ENCODE assay signal across 17 cellular contexts in genomic region chrX:17291998-17292658, GRCh38.
DNase-seq lines count a peak whose midpoint lies in the region; ATAC-seq and TF ChIP-seq lines count a peak whose summit lies in the region.
"Had no signal": no experiment of that assay in that cellular context is flagged by ENCODE, and none has a peak within 500 bp of the region (broad histone marks: within the 10 kb centered on the region; RNA-seq: fewer than 3 reads in every experiment).

No MANE protein-coding gene starts in this region.

- no peaks in the 10 kb centered on the region for H3K23me2 ChIP-seq in H9 (ENCODE audit: insufficient read length, low read depth, low read length, poor library complexity, severe bottlenecking)

- TF ChIP-seq POLR2A in stomach (IDR thresholded peaks at IDR 0.05) (no peak), suprapubic skin (IDR thresholded peaks at IDR 0.05) (no peak)

- intact Hi-C loops in stomach (cut with DNase I; ENCODE audit: low total_unique reads), result no loop called here

- H3K14ac ChIP-seq in H9 (ENCODE audit: insufficient read depth, low read length) (peak overlapping the region; percentile 73; the same call in 1 of the 2 replicates), mesenchymal stem cell (ENCODE audit: low read length in 2 of 2) (no peak overlapping the region)

- H3K18ac ChIP-seq in H9 (ENCODE audit: insufficient read length, low read depth, low read length) (no peak overlapping the region), mesenchymal stem cell (ENCODE audit: low read depth in 1 of 2, low read length in 2 of 2) (no peak overlapping the region)

- H3K9ac ChIP-seq in H9 (ENCODE audit: extremely low read depth, insufficient read length, low read length) (no peak overlapping the region), mesenchymal stem cell (ENCODE audit: low read length) (no peak overlapping the region)

- TF ChIP-seq EP300 in stomach (IDR thresholded peaks at IDR 0.05) (no peak), suprapubic skin (IDR thresholded peaks at IDR 0.05) (no peak)

- H3T11ph ChIP-seq in H9 (ENCODE audit: low read length), result no peak overlapping the region

- H2BK120ac ChIP-seq in H9 (ENCODE audit: low read depth, low read length, poor library complexity, severe bottlenecking), result no peak overlapping the region
- H2BK120ac ChIP-seq in mesenchymal stem cell (ENCODE audit: low read depth, low read length), result no peak overlapping the region

- H3K9me3 Mint-ChIP-seq in H9, result peaks cover 3 to 8% of the 10 kb centered on the region in 2 experiments; a peak in 4 of 5 replicates
- H3K9me3 Mint-ChIP-seq: T-helper 1 cell treated with Interleukin-12 subunit alpha and Interleukin-12 subunit beta and Interleukin-4 antibody, amounts not matched to agents 30 μg/mL and 1 μg/mL, for 36 hours had no signal

- H3K23ac ChIP-seq in H9 (ENCODE audit: insufficient read length, low read depth, low read length) (no peak overlapping the region), mesenchymal stem cell (ENCODE audit: low read length in 2 of 2) (no peak overlapping the region)

- H4K91ac ChIP-seq in H9 (ENCODE audit: insufficient read length, low read depth, low read length) (no peak overlapping the region), mesenchymal stem cell (ENCODE audit: low read length) (no peak overlapping the region)

- no peak for ATAC-seq in SK-N-SH treated with all-trans-retinoic acid at 6 μM for 48 hours
- no peak for ATAC-seq in GM18520 (IDR thresholded peaks at IDR 0.05; ENCODE audit: unreplicated experiment)
- ATAC-seq: activated naive CD4-positive, alpha-beta T cell treated with anti-CD3 and anti-CD28 coated beads, Interleukin-2, amount 50 U/mL, for 72 hours had no signal

- H3K79me2 ChIP-seq in H9 (ENCODE audit: insufficient read depth, low read length), result no peaks in the 10 kb centered on the region

- peaks cover 2 to 5% (median 4%) of the 10 kb centered on the region in 3 experiments; a peak in 4 of 7 replicates for H3K36me3 Mint-ChIP-seq in H9 (ENCODE audit: insufficient read depth in 1 of 3, low read depth in 3 of 3)
- H3K36me3 Mint-ChIP-seq: activated naive CD4-positive, alpha-beta T cell treated with anti-CD3 and anti-CD28 coated beads, Interleukin-2, amount 50 U/mL, for 72 hours had no signal

- WGBS in H9 (ENCODE audit: extremely low coverage, insufficient read length, low lambda C conversion rate), result no CpG with 5 or more reads among the region's 4 CpGs
- 36 to 55% (median 52%) methylated on average over 4 of the region's 4 CpGs for WGBS in stomach, 5 donors
- 41% methylated on average over 4 of the region's 4 CpGs for WGBS in suprapubic skin
- 23% methylated on average over 2 of the region's 4 CpGs for WGBS in mesenchymal stem cell

- no peak overlapping the region for H2BK12ac ChIP-seq in H9 (ENCODE audit: insufficient read length, low read depth, low read length)
- H2BK12ac ChIP-seq in mesenchymal stem cell (ENCODE audit: low read length in 2 of 2), result no peak overlapping the region

- H4K20me1 ChIP-seq in H9 (ENCODE audit: control insufficient read depth, insufficient read depth, insufficient read length), result no peaks in the 10 kb centered on the region

- H3K27me3 Mint-ChIP-seq in H9 (ENCODE audit: low read depth), result no peaks in the 10 kb centered on the region; the same call in 1 of the 2 replicates

- peak overlapping the region; percentile 79 for H2AFZ ChIP-seq in H9 (ENCODE audit: low read length)
- no peak overlapping the region for H2AFZ ChIP-seq in mesenchymal stem cell (ENCODE audit: low read depth, low read length)

- H3K4me3 Mint-ChIP-seq in H9, result no peak overlapping the region
- H3K4me3 Mint-ChIP-seq: T-helper 1 cell treated with Interleukin-12 subunit alpha and Interleukin-12 subunit beta and Interleukin-4 antibody, amounts not matched to agents 30 μg/mL and 1 μg/mL, for 36 hours had no signal

- peaks cover 5% of the 10 kb centered on the region for H3K9me3 ChIP-seq in H9 (ENCODE audit: control insufficient read depth, low read depth, low read length)
- H3K9me3 ChIP-seq in stomach, result peaks cover 0 to 5% (median 0%) of the 10 kb centered on the region in 4 donors
- no peaks in the 10 kb centered on the region for H3K9me3 ChIP-seq in suprapubic skin
- no peaks in the 10 kb centered on the region for H3K9me3 ChIP-seq in mesenchymal stem cell (ENCODE audit: control insufficient read depth, low read length)
- H3K9me3 ChIP-seq: mucosa of descending colon, tibial nerve had no signal

- H2BK15ac ChIP-seq in H9 (ENCODE audit: low read depth, low read length) (no peak overlapping the region), mesenchymal stem cell (ENCODE audit: low read depth, poor library complexity, severe bottlenecking) (no peak overlapping the region)

- H3K36me3 ChIP-seq in stomach (no peaks in the 10 kb centered on the region), suprapubic skin (no peaks in the 10 kb centered on the region), mesenchymal stem cell (ENCODE audit: control insufficient read depth in 1 of 2, insufficient read depth in 2 of 2, low read depth in 1 of 2, low read length in 2 of 2) (no peaks in the 10 kb centered on the region)
- H3K36me3 ChIP-seq: tibial nerve had no signal

- no peak for DNase-seq in H9
- DNase-seq in astrocyte of the hippocampus (ENCODE audit: low read depth, low spot score), result peak; percentile 61
- peak; percentile 54 for DNase-seq in islet precursor cell
- DNase-seq in stomach, result no peak
- DNase-seq in suprapubic skin (ENCODE audit: low spot score in 2 of 2), result no peak
- no peak for DNase-seq in mesenchymal stem cell
- DNase-seq: activated CD8-positive, alpha-beta memory T cell treated with anti-CD3 and anti-CD28 coated beads, Interleukin-2, amount 50 U/mL, for 4 hours; caudate nucleus; kidney glomerular epithelial cell; NCI-H2081; NCI-H774 had no signal

- H4K5ac ChIP-seq in H9 (ENCODE audit: insufficient read length, low read depth, low read length), result no peak overlapping the region

- H4K8ac ChIP-seq in H9 (replicated peaks; ENCODE audit: insufficient read length, low read depth, low read length) (no peak overlapping the region), mesenchymal stem cell (ENCODE audit: low read length) (no peak overlapping the region)

- no peak overlapping the region for H3K4ac ChIP-seq in H9 (ENCODE audit: low read depth, low read length)
- no peak overlapping the region for H3K4ac ChIP-seq in mesenchymal stem cell (ENCODE audit: low read depth in 1 of 2, low read length in 2 of 2)

- no peak overlapping the region for H2BK20ac ChIP-seq in H9 (ENCODE audit: low read depth, low read length, poor library complexity, severe bottlenecking)

- H3K4me2 ChIP-seq in H9 (ENCODE audit: insufficient read depth, insufficient read length, low read length), result no peak overlapping the region
- H3K4me2 ChIP-seq in mesenchymal stem cell (ENCODE audit: low read length, poor library complexity, severe bottlenecking), result no peak overlapping the region

- H3K4me3 ChIP-seq in stomach, result no peak overlapping the region
- no peak overlapping the region for H3K4me3 ChIP-seq in suprapubic skin
- no peak overlapping the region for H3K4me3 ChIP-seq in mesenchymal stem cell (ENCODE audit: insufficient read depth in 1 of 2, low read depth in 1 of 2, low read length in 2 of 2)
- H3K4me3 ChIP-seq: mucosa of descending colon, tibial nerve had no signal

- TF ChIP-seq CTCF in H9 (conservative IDR thresholded peaks at IDR 0.05), result no peak
- TF ChIP-seq CTCF in stomach (IDR thresholded peaks at IDR 0.05), result no peak
- no peak for TF ChIP-seq CTCF in suprapubic skin (IDR thresholded peaks at IDR 0.05)

- H3K56ac ChIP-seq in H9 (ENCODE audit: insufficient read length, low read depth, low read length), result no peak overlapping the region

- H3K27ac ChIP-seq in H9 (ENCODE audit: insufficient read length, low read depth, low read length) (no peak overlapping the region), stomach (peak overlapping the region in 3 of 5 donors; percentile 22 to 56 (median 25)), suprapubic skin (no peak overlapping the region), mesenchymal stem cell (ENCODE audit: low read length, poor library complexity, severe bottlenecking) (no peak overlapping the region)

- H2BK5ac ChIP-seq in H9 (ENCODE audit: insufficient read length, low read length) (no peak overlapping the region), mesenchymal stem cell (ENCODE audit: low read depth, low read length, poor library complexity, severe bottlenecking) (no peak overlapping the region)

- H2AK5ac ChIP-seq in H9 (ENCODE audit: insufficient read length, low read length) (no peak overlapping the region), mesenchymal stem cell (ENCODE audit: low read length, severe bottlenecking) (no peak overlapping the region)

- H3K27me3 ChIP-seq in H9 (ENCODE audit: insufficient read depth, low read length) (no peaks in the 10 kb centered on the region), stomach (no peaks in the 10 kb centered on the region), suprapubic skin (no peaks in the 10 kb centered on the region), mesenchymal stem cell (ENCODE audit: control insufficient read depth in 1 of 2, insufficient read depth in 1 of 2, low read length in 2 of 2) (peaks cover 0 to 4% of the 10 kb centered on the region in 2 experiments)
- H3K27me3 ChIP-seq: tibial nerve had no signal

- peaks cover 5% of the 10 kb centered on the region; the same call in 1 of the 2 replicates for H3K4me1 ChIP-seq in H9 (ENCODE audit: insufficient read depth, low read length)
- peaks cover 0 to 12% (median 5%) of the 10 kb centered on the region in 4 donors for H3K4me1 ChIP-seq in stomach
- H3K4me1 ChIP-seq in suprapubic skin, result no peaks in the 10 kb centered on the region
- no peaks in the 10 kb centered on the region for H3K4me1 ChIP-seq in mesenchymal stem cell (ENCODE audit: control insufficient read depth, insufficient read depth, low read depth, low read length)
- H3K4me1 ChIP-seq: tibial nerve had no signal

- peaks cover 15 to 16% of the 10 kb centered on the region in 2 experiments for H3K4me1 Mint-ChIP-seq in H9

- H3K79me1 ChIP-seq in H9 (ENCODE audit: insufficient read depth, low read depth, low read length, poor library complexity, severe bottlenecking), result no peaks in the 10 kb centered on the region
- H3K79me1 ChIP-seq in mesenchymal stem cell (replicated peaks; ENCODE audit: low read length, poor library complexity, severe bottlenecking), result no peaks in the 10 kb centered on the region

- H3K27ac Mint-ChIP-seq in H9, result peak overlapping the region; percentile 5 to 92 (median 10); a peak in 6 of 7 replicates
- H3K27ac Mint-ChIP-seq: activated naive CD4-positive, alpha-beta T cell treated with anti-CD3 and anti-CD28 coated beads, Interleukin-2, amount 50 U/mL, for 72 hours; T-helper 1 cell treated with Interleukin-12 subunit alpha and Interleukin-12 subunit beta and Interleukin-4 antibody, amounts not matched to agents 30 μg/mL and 1 μg/mL, for 36 hours had no signal

TF ChIP-seq in SK-N-SH treated with all-trans-retinoic acid at 6 μM for 48 hours, 23 proteins besides CTCF, POLR2A, EP300 and RAD21:
- TF ChIP-seq ZNF70 (CRISPR knock-in tag; IDR thresholded peaks at IDR 0.05) (no peak), ESRRG (CRISPR knock-in tag; IDR thresholded peaks at IDR 0.05) (no peak), ZNF8 (CRISPR knock-in tag; IDR thresholded peaks at IDR 0.05) (no peak)

Comparison
In these comparisons a context has a peak if more than half of its experiments do, and no peak if none do; other contexts are left out.
1. DNase-seq: peak in astrocyte of the hippocampus (single experiment) and islet precursor cell (single experiment); none in H9 (single experiment), stomach (single experiment), suprapubic skin (0 of 2) and mesenchymal stem cell (single experiment).
2. H3K27ac ChIP-seq: peak in stomach (3 of 5); none in H9 (single experiment), suprapubic skin (single experiment) and mesenchymal stem cell (single experiment).